Comparison of ENCODE assay signal across 25 cellular contexts in genomic region chr5:51651476-51651875, GRCh38.
DNase-seq lines count a peak whose midpoint lies in the region; ATAC-seq and TF ChIP-seq lines count a peak whose summit lies in the region.
"Had no signal": no experiment of that assay in that cellular context is flagged by ENCODE, and none has a peak within 500 bp of the region (broad histone marks: within the 10 kb centered on the region; RNA-seq: fewer than 3 reads in every experiment).

No MANE protein-coding gene starts in this region.

- H3K36me3 ChIP-seq in RWPE2 (ENCODE audit: low read depth), result no peaks in the 10 kb centered on the region

- no peaks in the 10 kb centered on the region for H3K36me3 Mint-ChIP-seq in nephron progenitor cell (ENCODE audit: low read depth)
- H3K36me3 Mint-ChIP-seq in activated CD8-positive, alpha-beta T cell treated with anti-CD3 and anti-CD28 coated beads for 36 hours (ENCODE audit: low read depth), result no peaks in the 10 kb centered on the region
- H3K36me3 Mint-ChIP-seq: activated naive CD8-positive, alpha-beta T cell treated with anti-CD3 and anti-CD28 coated beads for 36 hours; brain; CD14-positive monocyte; stimulated activated naive B cell treated with anti-CD40 and anti-IgM and Interleukin-4, amounts not matched to agents 10 μg/mL and 1 μg/mL and 100 μg/mL, for 72 hours had no signal

- peaks cover 3% of the 10 kb centered on the region for H3K27me3 Mint-ChIP-seq in nephron progenitor cell (ENCODE audit: low read depth, poor library complexity)
- H3K27me3 Mint-ChIP-seq in activated CD8-positive, alpha-beta T cell treated with anti-CD3 and anti-CD28 coated beads for 36 hours, result no peaks in the 10 kb centered on the region
- H3K27me3 Mint-ChIP-seq: activated CD4-positive, alpha-beta T cell treated with anti-CD3 and anti-CD28 coated beads, Interleukin-2, amount 10 ng/mL, durations not matched to agents 7 days and 5 days; activated naive CD8-positive, alpha-beta T cell treated with anti-CD3 and anti-CD28 coated beads for 36 hours; activated T-helper 17 cell treated with anti-CD3 and anti-CD28 coated beads, Interleukin-2, amount 50 U/mL, for 72 hours; stimulated activated naive B cell treated with anti-CD40 and anti-IgM and Interleukin-4, amounts not matched to agents 10 μg/mL and 1 μg/mL and 100 μg/mL, for 72 hours had no signal

- peak; percentile 26 for ATAC-seq in RWPE2 (ENCODE audit: low read depth)
- no peak for ATAC-seq in activated CD8-positive, alpha-beta T cell treated with anti-CD3 and anti-CD28 coated beads for 36 hours
- ATAC-seq in HG03457 (IDR thresholded peaks at IDR 0.05; ENCODE audit: unreplicated experiment), result no peak
- ATAC-seq: activated T-helper 17 cell treated with anti-CD3 and anti-CD28 coated beads, Interleukin-2, amount 50 U/mL, for 72 hours; left cardiac atrium; stimulated activated naive B cell treated with anti-CD40 and anti-IgM and Interleukin-4, amounts not matched to agents 10 μg/mL and 1 μg/mL and 100 μg/mL, for 72 hours had no signal

- H3K4me3 ChIP-seq in RWPE2 (ENCODE audit: severe bottlenecking), result no peak overlapping the region
- no peak overlapping the region for H3K4me3 ChIP-seq in epithelial cell of proximal tubule (ENCODE audit: low read depth, low read length)
- H3K4me3 ChIP-seq: testis had no signal

- no peak for TF ChIP-seq CTCF in RWPE2 (IDR thresholded peaks at IDR 0.05; ENCODE audit: poor library complexity, severe bottlenecking)
- TF ChIP-seq CTCF in epithelial cell of proximal tubule (conservative IDR thresholded peaks at IDR 0.05; ENCODE audit: low read depth, low read length), result no peak
- TF ChIP-seq CTCF in nephron progenitor cell (IDR thresholded peaks at IDR 0.05), result no peak
- TF ChIP-seq CTCF in activated CD8-positive, alpha-beta T cell treated with anti-CD3 and anti-CD28 coated beads for 36 hours (IDR thresholded peaks at IDR 0.05), result no peak

- no peaks in the 10 kb centered on the region for H3K9me3 ChIP-seq in RWPE2 (ENCODE audit: severe bottlenecking)
- H3K9me3 ChIP-seq: testis had no signal

- no peaks in the 10 kb centered on the region for H3K9me3 Mint-ChIP-seq in nephron progenitor cell
- peaks cover 8% of the 10 kb centered on the region for H3K9me3 Mint-ChIP-seq in activated CD8-positive, alpha-beta T cell treated with anti-CD3 and anti-CD28 coated beads for 36 hours
- H3K9me3 Mint-ChIP-seq: activated CD4-positive, alpha-beta T cell treated with anti-CD3 and anti-CD28 coated beads, Interleukin-2, amount 10 ng/mL, durations not matched to agents 7 days and 5 days; brain had no signal

- CTCF ChIA-PET in activated CD8-positive, alpha-beta T cell treated with anti-CD3 and anti-CD28 coated beads for 36 hours (lab: Charles Lee), result no interaction called here

- POLR2A ChIA-PET in activated CD8-positive, alpha-beta T cell treated with anti-CD3 and anti-CD28 coated beads for 36 hours (lab: Charles Lee), result no interaction called here

- intact Hi-C loops in activated CD8-positive, alpha-beta T cell treated with anti-CD3 and anti-CD28 coated beads for 36 hours (cut with micrococcal nuclease), result no loop called here

- H3K27ac ChIP-seq in RWPE2 (ENCODE audit: poor library complexity, severe bottlenecking), result peak overlapping the region; percentile 81
- H3K27ac ChIP-seq: testis had no signal

- H3K27me3 ChIP-seq in RWPE2 (ENCODE audit: insufficient read depth, poor library complexity, severe bottlenecking), result no peaks in the 10 kb centered on the region
- H3K27me3 ChIP-seq: testis had no signal

- peaks cover 10% of the 10 kb centered on the region for H3K4me1 Mint-ChIP-seq in nephron progenitor cell
- no peaks in the 10 kb centered on the region for H3K4me1 Mint-ChIP-seq in activated CD8-positive, alpha-beta T cell treated with anti-CD3 and anti-CD28 coated beads for 36 hours (ENCODE audit: low read depth)
- H3K4me1 Mint-ChIP-seq: activated CD4-positive, alpha-beta T cell treated with anti-CD3 and anti-CD28 coated beads, Interleukin-2, amount 10 ng/mL, durations not matched to agents 7 days and 5 days; activated naive CD8-positive, alpha-beta T cell treated with anti-CD3 and anti-CD28 coated beads for 36 hours; activated T-helper 17 cell treated with anti-CD3 and anti-CD28 coated beads, Interleukin-2, amount 50 U/mL, for 72 hours; brain; CD14-positive monocyte; stimulated activated naive B cell treated with anti-CD40 and anti-IgM and Interleukin-4, amounts not matched to agents 10 μg/mL and 1 μg/mL and 100 μg/mL, for 72 hours had no signal

- peaks cover 37% of the 10 kb centered on the region for H3K4me1 ChIP-seq in RWPE2 (ENCODE audit: insufficient read depth, poor library complexity, severe bottlenecking)
- H3K4me1 ChIP-seq: testis had no signal

- H3K4me3 Mint-ChIP-seq in nephron progenitor cell, result no peak overlapping the region
- H3K4me3 Mint-ChIP-seq in activated CD8-positive, alpha-beta T cell treated with anti-CD3 and anti-CD28 coated beads for 36 hours, result no peak overlapping the region
- H3K4me3 Mint-ChIP-seq: activated CD4-positive, alpha-beta T cell treated with anti-CD3 and anti-CD28 coated beads, Interleukin-2, amount 10 ng/mL, durations not matched to agents 7 days and 5 days; activated naive CD8-positive, alpha-beta T cell treated with anti-CD3 and anti-CD28 coated beads for 36 hours; activated T-helper 17 cell treated with anti-CD3 and anti-CD28 coated beads, Interleukin-2, amount 50 U/mL, for 72 hours; brain; CD14-positive monocyte; stimulated activated naive B cell treated with anti-CD40 and anti-IgM and Interleukin-4, amounts not matched to agents 10 μg/mL and 1 μg/mL and 100 μg/mL, for 72 hours; T-helper 1 cell treated with Interleukin-12 subunit alpha and Interleukin-12 subunit beta and Interleukin-4 antibody, amounts not matched to agents 30 μg/mL and 1 μg/mL, for 36 hours had no signal

- peak overlapping the region; percentile 40 for H3K27ac Mint-ChIP-seq in nephron progenitor cell
- H3K27ac Mint-ChIP-seq in activated CD8-positive, alpha-beta T cell treated with anti-CD3 and anti-CD28 coated beads for 36 hours, result no peak overlapping the region
- H3K27ac Mint-ChIP-seq: activated CD4-positive, alpha-beta T cell treated with anti-CD3 and anti-CD28 coated beads, Interleukin-2, amount 10 ng/mL, durations not matched to agents 7 days and 5 days; activated naive CD8-positive, alpha-beta T cell treated with anti-CD3 and anti-CD28 coated beads for 36 hours; activated T-helper 17 cell treated with anti-CD3 and anti-CD28 coated beads, Interleukin-2, amount 50 U/mL, for 72 hours; brain; CD14-positive monocyte; stimulated activated naive B cell treated with anti-CD40 and anti-IgM and Interleukin-4, amounts not matched to agents 10 μg/mL and 1 μg/mL and 100 μg/mL, for 72 hours; T-helper 1 cell treated with Interleukin-12 subunit alpha and Interleukin-12 subunit beta and Interleukin-4 antibody, amounts not matched to agents 30 μg/mL and 1 μg/mL, for 36 hours had no signal

- DNase-seq in HK-2 (ENCODE audit: unreplicated experiment) (peak; percentile 32), RWPE2 (ENCODE audit: low spot score) (no peak), epithelial cell of proximal tubule (ENCODE audit: low read depth) (peak; percentile 92), nephron progenitor cell (no peak), NCI-H187 (lab: John Stamatoyannopoulos, UW) (no peak), NOMO-1 (lab: John Stamatoyannopoulos, UW; ENCODE audit: unreplicated experiment in 2 of 2) (no peak)
- DNase-seq in activated CD8-positive, alpha-beta T cell treated with anti-CD3 and anti-CD28 coated beads for 36 hours, result no peak
- DNase-seq: activated CD4-positive, alpha-beta T cell treated with anti-CD3 and anti-CD28 coated beads, Interleukin-2, amount 10 ng/mL, durations not matched to agents 7 days and 5 days; activated naive CD8-positive, alpha-beta T cell treated with anti-CD3 and anti-CD28 coated beads for 36 hours; cortex of kidney; GOT3; left cardiac atrium; midbrain; NCI-H2107; NCI-H526; posterior cingulate gyrus; SHP77 treated with DMSO at 0.1 percent for 48 hours; stimulated activated CD4-positive, alpha-beta T cell treated with anti-CD3 and anti-CD28 coated beads, Interleukin-1b, Interleukin-23, amount 100 ng/mL, for 48 hours; stimulated activated naive B cell treated with anti-CD40 and anti-IgM and Interleukin-4, amounts not matched to agents 10 μg/mL and 1 μg/mL and 100 μg/mL, for 72 hours; testis had no signal

Comparison
In these comparisons a context has a peak if more than half of its experiments do, and no peak if none do; other contexts are left out.
1. DNase-seq: peak in HK-2 (single experiment) and epithelial cell of proximal tubule (single experiment); none in RWPE2 (single experiment), nephron progenitor cell (single experiment), activated CD8-positive, alpha-beta T cell treated with anti-CD3 and anti-CD28 coated beads for 36 hours (single experiment), NCI-H187 (0 of 2) and NOMO-1 (0 of 2).